Comparison of ENCODE assay signal across 1 cellular context in the genomic region with DNA sequence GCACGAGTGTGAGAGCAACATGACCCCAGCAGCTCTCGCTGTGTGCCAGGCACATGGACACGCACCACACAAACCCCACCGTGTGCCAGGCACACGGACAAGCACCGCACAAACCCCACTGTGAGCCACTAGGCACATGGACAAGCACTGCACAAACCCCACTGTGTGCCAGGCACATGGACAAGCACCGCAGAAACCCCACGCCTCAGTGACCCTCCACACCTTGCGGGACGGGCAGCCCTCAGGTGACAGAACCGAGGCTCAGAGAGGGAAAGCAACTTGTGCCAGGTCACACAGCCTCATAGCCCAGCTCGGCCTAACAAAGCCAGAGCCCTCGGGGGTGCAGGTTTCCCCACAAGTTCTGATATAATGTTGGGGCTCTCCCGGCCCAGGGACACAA.
TF ChIP-seq lines count a peak whose summit lies in the region.

No MANE protein-coding gene starts in this region.

TF ChIP-seq in HepG2, 621 proteins besides CTCF, POLR2A, EP300 and RAD21:
- TF ChIP-seq, protein P1, sequence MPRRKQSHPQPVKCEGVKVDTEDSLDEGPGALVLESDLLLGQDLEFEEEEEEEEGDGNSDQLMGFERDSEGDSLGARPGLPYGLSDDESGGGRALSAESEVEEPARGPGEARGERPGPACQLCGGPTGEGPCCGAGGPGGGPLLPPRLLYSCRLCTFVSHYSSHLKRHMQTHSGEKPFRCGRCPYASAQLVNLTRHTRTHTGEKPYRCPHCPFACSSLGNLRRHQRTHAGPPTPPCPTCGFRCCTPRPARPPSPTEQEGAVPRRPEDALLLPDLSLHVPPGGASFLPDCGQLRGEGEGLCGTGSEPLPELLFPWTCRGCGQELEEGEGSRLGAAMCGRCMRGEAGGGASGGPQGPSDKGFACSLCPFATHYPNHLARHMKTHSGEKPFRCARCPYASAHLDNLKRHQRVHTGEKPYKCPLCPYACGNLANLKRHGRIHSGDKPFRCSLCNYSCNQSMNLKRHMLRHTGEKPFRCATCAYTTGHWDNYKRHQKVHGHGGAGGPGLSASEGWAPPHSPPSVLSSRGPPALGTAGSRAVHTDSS (CRISPR knock-in tag; conservative IDR thresholded peaks at IDR 0.05), result no peak
- TF ChIP-seq PHF21A (CRISPR knock-in tag; IDR thresholded peaks at IDR 0.05) (no peak), ZNF768 (CRISPR knock-in tag; IDR thresholded peaks at IDR 0.05) (peak; percentile 99), ZNF614 (CRISPR knock-in tag; IDR thresholded peaks at IDR 0.05; ENCODE audit: borderline replicate concordance) (no peak)
TF ChIP-seq in HepG2: peak in this region for 1.
